In genomic region chr2:202090530-202090929, GRCh38 we compare ENCODE assay signal across 18 cellular contexts. TPM values are rescaled to one million over a fixed set of nuclear protein-coding genes. Genes with fewer than 3 reads are reported as not detected.
DNase-seq lines count a peak whose midpoint lies in the region; ATAC-seq and TF ChIP-seq lines count a peak whose summit lies in the region.
"Had no signal": no experiment of that assay in that cellular context is flagged by ENCODE, and none has a peak within 500 bp of the region (broad histone marks: within the 10 kb centered on the region; RNA-seq: fewer than 3 reads in every experiment).

No MANE protein-coding gene starts in this region.

- H3K36me3 ChIP-seq in right atrium auricular region (no peaks in the 10 kb centered on the region), vagina (no peaks in the 10 kb centered on the region), hepatocyte (replicated peaks; ENCODE audit: insufficient read depth, low read depth) (no peaks in the 10 kb centered on the region)

- peaks cover 0 to 7% of the 10 kb centered on the region in 2 donors for H3K4me1 ChIP-seq in right atrium auricular region
- H3K4me1 ChIP-seq in vagina: peaks cover 6% of the 10 kb centered on the region
- H3K4me1 ChIP-seq in hepatocyte (ENCODE audit: insufficient read depth): no peaks in the 10 kb centered on the region
- H3K4me1 ChIP-seq: A549 had no signal

- H3K9me3 ChIP-seq in right atrium auricular region: no peaks in the 10 kb centered on the region
- H3K9me3 ChIP-seq in vagina: no peaks in the 10 kb centered on the region
- H3K9me3 ChIP-seq in hepatocyte (ENCODE audit: low read depth): no peaks in the 10 kb centered on the region
- H3K9me3 ChIP-seq: A549 had no signal

- H3K9me2 ChIP-seq in hepatocyte (replicated peaks; ENCODE audit: insufficient read depth): no peaks in the 10 kb centered on the region

- no peaks in the 10 kb centered on the region for H4K20me1 ChIP-seq in hepatocyte (ENCODE audit: insufficient read depth, poor library complexity, severe bottlenecking)

- no peak overlapping the region for H3K27ac ChIP-seq in right atrium auricular region
- peak overlapping the region; percentile 33 for H3K27ac ChIP-seq in vagina
- H3K27ac ChIP-seq in hepatocyte: no peak overlapping the region
- H3K27ac ChIP-seq: A549, KMS-11 had no signal

- no peak overlapping the region for H3K4me2 ChIP-seq in hepatocyte
- H3K4me2 ChIP-seq: A549, KMS-11 had no signal

- WGBS in hepatocyte (ENCODE audit: low lambda C conversion rate, missing lambda C conversion rate): 86% methylated on average over 7 of the region's 7 CpGs

- no peaks in the 10 kb centered on the region for H3K79me2 ChIP-seq in hepatocyte

- TF ChIP-seq CTCF in right atrium auricular region (IDR thresholded peaks at IDR 0.05) (no peak), vagina (IDR thresholded peaks at IDR 0.05) (no peak), hepatocyte (IDR thresholded peaks at IDR 0.05; ENCODE audit: poor library complexity) (no peak)

- no peaks in the 10 kb centered on the region for H3K27me3 ChIP-seq in right atrium auricular region
- no peaks in the 10 kb centered on the region for H3K27me3 ChIP-seq in vagina
- no peaks in the 10 kb centered on the region for H3K27me3 ChIP-seq in hepatocyte

- intact Hi-C loops in Right ventricle myocardium inferior (cut with DNase I): no loop called here
- intact Hi-C loops in left ventricle myocardium superior (cut with micrococcal nuclease): no loop called here
- intact Hi-C loops in vagina (cut with DNase I): no loop called here

- no peak overlapping the region for H2AFZ ChIP-seq in hepatocyte

- peak; percentile 80 for ATAC-seq in Right ventricle myocardium inferior
- ATAC-seq in SK-N-SH treated with all-trans-retinoic acid at 6 μM for 48 hours: peak; percentile 71; the same call in 2 of the 3 replicates
- ATAC-seq in left ventricle myocardium superior: peak; percentile 71
- ATAC-seq: A549, HepG2 had no signal

- TF ChIP-seq POLR2A in vagina (IDR thresholded peaks at IDR 0.05): no peak

- no peak overlapping the region for H3K4me3 ChIP-seq in right atrium auricular region
- H3K4me3 ChIP-seq in vagina: no peak overlapping the region
- H3K4me3 ChIP-seq in hepatocyte: no peak overlapping the region
- H3K4me3 ChIP-seq: A549 had no signal

- no peak for DNase-seq in Right ventricle myocardium inferior (ENCODE audit: missing footprints)
- no peak for DNase-seq in right atrium auricular region (ENCODE audit: low spot score)
- DNase-seq in left ventricle myocardium superior: peak; percentile 45
- DNase-seq in vagina (ENCODE audit: extremely low spot score in 2 of 2): no peak
- no peak for DNase-seq in activated effector memory CD4-positive, alpha-beta T cell treated with Interleukin-2 at 50 U/mL for 16 hours
- DNase-seq in hepatocyte (ENCODE audit: low spot score): no peak
- DNase-seq in SKM-1 treated with dmso at 0.1 percent for 144 hours (lab: John Stamatoyannopoulos, UW; ENCODE audit: unreplicated experiment): no peak
- DNase-seq: CD4-positive, CD25-positive, alpha-beta regulatory T cell; HFFc6; NCI-H1048; NCI-H1436 treated with DMSO at 0.1 percent for 48 hours; NCI-H2081 treated with DMSO at 0.1 percent for 48 hours; NCI-H774 had no signal

TF ChIP-seq in SK-N-SH treated with all-trans-retinoic acid at 6 μM for 48 hours, 23 proteins besides CTCF, POLR2A, EP300 and RAD21:
- no peak for TF ChIP-seq OSR1 (CRISPR knock-in tag; IDR thresholded peaks at IDR 0.05)
- TF ChIP-seq TCF4 (CRISPR knock-in tag; IDR thresholded peaks at IDR 0.05; ENCODE audit: borderline replicate concordance): peak; percentile 71; the same call in 1 of the 2 replicates
TF ChIP-seq in SK-N-SH treated with all-trans-retinoic acid at 6 μM for 48 hours: peak in this region for 1.

RNA-seq across cellular contexts. Expression of gene KIAA2012, which starts 17.5 kb away (rescaled TPM):
- total RNA-seq in Right ventricle myocardium inferior (not detected), right atrium auricular region (not detected), left ventricle myocardium superior (not detected), vagina (not detected), hepatocyte (0.27 TPM in 1 of 2 replicates, not detected in the other)
- 0.05 TPM in 1 of 2 replicates, not detected in the other for polyA plus RNA-seq in hepatocyte
- total RNA-seq: CD4-positive, CD25-positive, alpha-beta regulatory T cell; HepG2; M059J had no signal
- polyA plus RNA-seq: CD4-positive, CD25-positive, alpha-beta regulatory T cell; HepG2 had no signal

RNA-seq across cellular contexts. Expression of gene FZD7, which starts 56.9 kb away (rescaled TPM):
- total RNA-seq in Right ventricle myocardium inferior: 24.2 TPM
- total RNA-seq in right atrium auricular region: 10 to 100 TPM; 14.1 to 24.5 TPM
- 24.6 TPM for total RNA-seq in left ventricle myocardium superior
- 37.1 TPM for total RNA-seq in vagina
- 28.3 and 31.2 TPM in 2 replicates for total RNA-seq in hepatocyte
- polyA plus RNA-seq in hepatocyte: 13.4 and 15.4 TPM in 2 replicates
